Comparison of ENCODE assay signal across 17 cellular contexts in the genomic region with DNA sequence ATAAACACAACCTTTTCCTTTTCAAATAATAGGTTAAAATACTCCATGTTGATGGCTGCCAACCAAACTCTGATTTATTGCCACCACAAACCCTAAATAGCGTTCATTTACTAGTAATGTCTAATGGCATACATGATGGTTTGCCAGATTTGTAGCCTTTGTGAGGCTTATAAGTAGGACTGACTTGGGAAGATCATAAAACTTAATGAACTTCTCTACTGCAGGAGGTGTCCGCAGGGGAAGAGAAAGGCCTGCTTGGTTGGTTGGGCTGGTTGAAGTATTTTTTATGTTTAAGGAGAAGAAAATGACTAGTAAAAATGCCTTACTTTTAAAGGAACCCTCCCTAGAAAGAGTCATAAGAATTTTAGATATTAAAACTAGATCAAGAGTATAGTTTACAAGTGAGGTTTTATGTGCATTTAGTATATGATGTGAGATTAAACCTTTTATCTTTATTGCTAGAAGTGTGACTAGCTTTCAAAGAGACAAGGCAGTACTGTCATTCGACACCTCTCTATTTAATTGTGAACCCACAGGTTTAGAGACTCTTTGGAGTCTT. TPM values are rescaled to one million over a fixed set of nuclear protein-coding genes. Genes with fewer than 3 reads are reported as not detected.
DNase-seq lines count a peak whose midpoint lies in the region; ATAC-seq, FAIRE-seq and TF ChIP-seq lines count a peak whose summit lies in the region.
"Had no signal": no experiment of that assay in that cellular context is flagged by ENCODE, and none has a peak within 500 bp of the region (broad histone marks: within the 10 kb centered on the region; RNA-seq: fewer than 3 reads in every experiment).

No MANE protein-coding gene starts in this region.

- DNase-seq in BE2C: no peak
- no peak for DNase-seq in GM19239 (ENCODE audit: insufficient read length, low spot score)
- DNase-seq in RWPE2 (ENCODE audit: low spot score): no peak
- DNase-seq in left colon: no peak
- no peak for DNase-seq in CD8-positive, alpha-beta T cell
- DNase-seq in activated CD4-positive, alpha-beta T cell treated with anti-CD3 and anti-CD28 coated beads for 36 hours: no peak
- no peak for DNase-seq in NK-92 (lab: John Stamatoyannopoulos, UW; ENCODE audit: unreplicated experiment)
- no peak for DNase-seq in HuH-7 (ENCODE audit: low spot score)
- DNase-seq: activated B cell treated with CpG ODN at 0.5 μM for 24 hours, brain microvascular endothelial cell, islet precursor cell, NCI-H187 treated with DMSO at 0.1 percent for 48 hours, nucleus accumbens, SHP77 had no signal

- H3K27ac ChIP-seq in RWPE2 (ENCODE audit: poor library complexity, severe bottlenecking): peak overlapping the region; percentile 70
- no peak overlapping the region for H3K27ac ChIP-seq in CD8-positive, alpha-beta T cell (ENCODE audit: low read depth, low read length)
- H3K27ac ChIP-seq: BLaER1 treated with 17β-estradiol and CSF1 and Interleukin-3, amounts not matched to agents 10 nM and 100 nM; brain microvascular endothelial cell had no signal

- H3K27me3 ChIP-seq in BE2C (no peaks in the 10 kb centered on the region), RWPE2 (ENCODE audit: insufficient read depth, poor library complexity, severe bottlenecking) (no peaks in the 10 kb centered on the region)
- H3K27me3 ChIP-seq in CD8-positive, alpha-beta T cell (ENCODE audit: insufficient read depth, low read length): no peaks in the 10 kb centered on the region
- H3K27me3 ChIP-seq: brain microvascular endothelial cell had no signal

- H3K4me1 ChIP-seq in BE2C (no peaks in the 10 kb centered on the region; the same call in 1 of the 2 replicates), RWPE2 (ENCODE audit: insufficient read depth, poor library complexity, severe bottlenecking) (peaks cover 32% of the 10 kb centered on the region)
- peaks cover 11% of the 10 kb centered on the region for H3K4me1 ChIP-seq in CD8-positive, alpha-beta T cell (ENCODE audit: insufficient read depth, low read length)

- H3K36me3 Mint-ChIP-seq in CD8-positive, alpha-beta T cell: peaks cover 7% of the 10 kb centered on the region
- H3K36me3 Mint-ChIP-seq in activated CD4-positive, alpha-beta T cell treated with anti-CD3 and anti-CD28 coated beads for 36 hours (ENCODE audit: low read depth): peaks cover 3% of the 10 kb centered on the region

- no peaks in the 10 kb centered on the region for H3K27me3 Mint-ChIP-seq in CD8-positive, alpha-beta T cell (ENCODE audit: low read depth)
- no peaks in the 10 kb centered on the region for H3K27me3 Mint-ChIP-seq in activated CD4-positive, alpha-beta T cell treated with anti-CD3 and anti-CD28 coated beads for 36 hours
- H3K27me3 Mint-ChIP-seq: activated B cell treated with CpG ODN at 0.5 μM for 24 hours had no signal

- intact Hi-C loops in left colon (cut with DNase I, micrococcal nuclease): no loop called here
- intact Hi-C loops in CD8-positive, alpha-beta T cell (cut with DNase I, micrococcal nuclease): loop anchor here in 1 of 2 experiments (2.0 kb wide), 1 partner anchor 15 kb away; no protein-coding TSS in a partner anchor
- intact Hi-C loops in activated CD4-positive, alpha-beta T cell treated with anti-CD3 and anti-CD28 coated beads for 36 hours (cut with DNase I, micrococcal nuclease): no loop called here

- no peak overlapping the region for H3K4me3 Mint-ChIP-seq in CD8-positive, alpha-beta T cell
- H3K4me3 Mint-ChIP-seq in activated CD4-positive, alpha-beta T cell treated with anti-CD3 and anti-CD28 coated beads for 36 hours: no peak overlapping the region
- H3K4me3 Mint-ChIP-seq: activated B cell treated with CpG ODN at 0.5 μM for 24 hours; activated T-helper 1 cell treated with anti-CD3 and anti-CD28 coated beads, Interleukin-12 subunit alpha, Interleukin-12 subunit beta, Interleukin-2, Interleukin-4 antibody, amounts not matched to agents 30 ng/mL and 10 ng/mL and 1 ng/mL, durations not matched to agents 14 hours and 24 hours and 36 hours; stimulated activated effector memory CD8-positive, alpha-beta T cell treated with anti-CD3 and anti-CD28 coated beads, Interleukin-12 subunit alpha, Interleukin-12 subunit beta, amount 100 ng/mL, for 72 hours had no signal

- peaks cover 26% of the 10 kb centered on the region for H3K4me1 Mint-ChIP-seq in CD8-positive, alpha-beta T cell (ENCODE audit: low read depth)
- peaks cover 26% of the 10 kb centered on the region for H3K4me1 Mint-ChIP-seq in activated CD4-positive, alpha-beta T cell treated with anti-CD3 and anti-CD28 coated beads for 36 hours

- POLR2A ChIA-PET in CD8-positive, alpha-beta T cell (lab: Charles Lee): no interaction called here
- POLR2A ChIA-PET in activated CD4-positive, alpha-beta T cell treated with anti-CD3 and anti-CD28 coated beads for 36 hours (lab: Charles Lee): no interaction called here

- H3K9me3 ChIP-seq in BE2C (no peaks in the 10 kb centered on the region), RWPE2 (ENCODE audit: severe bottlenecking) (no peaks in the 10 kb centered on the region)
- no peaks in the 10 kb centered on the region for H3K9me3 ChIP-seq in CD8-positive, alpha-beta T cell (ENCODE audit: low read length)
- H3K9me3 ChIP-seq: BLaER1 treated with 17β-estradiol and CSF1 and Interleukin-3, amounts not matched to agents 10 nM and 100 nM had no signal

- peak; percentile 67 for FAIRE-seq in GM19239 (lab: Jason Lieb, UNC)

- TF ChIP-seq CTCF in BE2C (IDR thresholded peaks at IDR 0.05; ENCODE audit: low read depth, low read length): no peak
- no peak for TF ChIP-seq CTCF in RWPE2 (IDR thresholded peaks at IDR 0.05; ENCODE audit: poor library complexity, severe bottlenecking)
- TF ChIP-seq CTCF in CD8-positive, alpha-beta T cell (IDR thresholded peaks at IDR 0.05): no peak

- H3K36me3 ChIP-seq in BE2C (peaks cover 8% of the 10 kb centered on the region), RWPE2 (ENCODE audit: low read depth) (peaks cover 27% of the 10 kb centered on the region)
- no peaks in the 10 kb centered on the region for H3K36me3 ChIP-seq in CD8-positive, alpha-beta T cell (ENCODE audit: insufficient read depth, low read length)
- H3K36me3 ChIP-seq: brain microvascular endothelial cell had no signal

- H3K9me3 Mint-ChIP-seq in CD8-positive, alpha-beta T cell: no peaks in the 10 kb centered on the region
- no peaks in the 10 kb centered on the region for H3K9me3 Mint-ChIP-seq in activated CD4-positive, alpha-beta T cell treated with anti-CD3 and anti-CD28 coated beads for 36 hours (ENCODE audit: low read depth)
- H3K9me3 Mint-ChIP-seq: activated B cell treated with CpG ODN at 0.5 μM for 24 hours; activated T-helper 1 cell treated with anti-CD3 and anti-CD28 coated beads, Interleukin-12 subunit alpha, Interleukin-12 subunit beta, Interleukin-2, Interleukin-4 antibody, amounts not matched to agents 30 ng/mL and 10 ng/mL and 1 ng/mL, durations not matched to agents 14 hours and 24 hours and 36 hours; stimulated activated effector memory CD8-positive, alpha-beta T cell treated with anti-CD3 and anti-CD28 coated beads, Interleukin-12 subunit alpha, Interleukin-12 subunit beta, amount 100 ng/mL, for 72 hours had no signal

- ATAC-seq in RWPE2 (ENCODE audit: low read depth) (no peak), left colon (peak; percentile 40)
- no peak for ATAC-seq in CD8-positive, alpha-beta T cell
- ATAC-seq in activated CD4-positive, alpha-beta T cell treated with anti-CD3 and anti-CD28 coated beads for 36 hours: no peak
- ATAC-seq: stimulated activated effector memory CD8-positive, alpha-beta T cell treated with anti-CD3 and anti-CD28 coated beads, Interleukin-12 subunit alpha, Interleukin-12 subunit beta, amount 100 ng/mL, for 72 hours had no signal

- H3K27ac Mint-ChIP-seq in CD8-positive, alpha-beta T cell: no peak overlapping the region
- no peak overlapping the region for H3K27ac Mint-ChIP-seq in activated CD4-positive, alpha-beta T cell treated with anti-CD3 and anti-CD28 coated beads for 36 hours
- H3K27ac Mint-ChIP-seq: activated B cell treated with CpG ODN at 0.5 μM for 24 hours; activated T-helper 1 cell treated with anti-CD3 and anti-CD28 coated beads, Interleukin-12 subunit alpha, Interleukin-12 subunit beta, Interleukin-2, Interleukin-4 antibody, amounts not matched to agents 30 ng/mL and 10 ng/mL and 1 ng/mL, durations not matched to agents 14 hours and 24 hours and 36 hours; stimulated activated effector memory CD8-positive, alpha-beta T cell treated with anti-CD3 and anti-CD28 coated beads, Interleukin-12 subunit alpha, Interleukin-12 subunit beta, amount 100 ng/mL, for 72 hours had no signal

- peak overlapping the region; percentile 3; the same call in 1 of the 2 replicates for H3K4me3 ChIP-seq in BE2C (ENCODE audit: low read depth, low read length)
- no peak overlapping the region for H3K4me3 ChIP-seq in RWPE2 (ENCODE audit: severe bottlenecking)
- H3K4me3 ChIP-seq in CD8-positive, alpha-beta T cell (ENCODE audit: low read depth, low read length): no peak overlapping the region
- H3K4me3 ChIP-seq: BLaER1 treated with 17β-estradiol and CSF1 and Interleukin-3, amounts not matched to agents 10 nM and 100 nM had no signal

- CTCF ChIA-PET in CD8-positive, alpha-beta T cell (lab: Charles Lee): no interaction called here
- CTCF ChIA-PET in activated CD4-positive, alpha-beta T cell treated with anti-CD3 and anti-CD28 coated beads for 36 hours (lab: Charles Lee): no interaction called here

RNA-seq across cellular contexts. Expression of gene PBX3, which starts 5.0 kb away (rescaled TPM):
- 37.1 TPM for polyA plus RNA-seq in BE2C (2012; ENCODE audit: insufficient read depth, insufficient read length, low read depth)
- 10 to 100 TPM in 1 of 2 donors, 1 to 10 TPM in 1; 8.9 to 13.2 TPM for total RNA-seq in left colon
- 10 to 100 TPM; 16.2 to 19.9 TPM for total RNA-seq in CD8-positive, alpha-beta T cell
- total RNA-seq in activated CD4-positive, alpha-beta T cell treated with anti-CD3 and anti-CD28 coated beads for 36 hours: 10 to 100 TPM; 11.3 to 11.4 TPM

RNA-seq across cellular contexts. Expression of gene MAPKAP1, which starts 45.1 kb away (rescaled TPM):
- 91.0 TPM for polyA plus RNA-seq in BE2C (2012; ENCODE audit: insufficient read depth, insufficient read length, low read depth)
- 10 to 100 TPM; 56.5 to 63.8 TPM for total RNA-seq in left colon
- 10 to 100 TPM; 38.2 to 42.7 TPM for total RNA-seq in CD8-positive, alpha-beta T cell
- total RNA-seq in activated CD4-positive, alpha-beta T cell treated with anti-CD3 and anti-CD28 coated beads for 36 hours: 10 to 100 TPM; 51.6 to 61.9 TPM
